Comparison of ENCODE assay signal across 18 cellular contexts in genomic region chr5:74386571-74387334, GRCh38.
DNase-seq lines count a peak whose midpoint lies in the region; ATAC-seq and TF ChIP-seq lines count a peak whose summit lies in the region.
"Had no signal": no experiment of that assay in that cellular context is flagged by ENCODE, and none has a peak within 500 bp of the region (broad histone marks: within the 10 kb centered on the region; RNA-seq: fewer than 3 reads in every experiment).

No MANE protein-coding gene starts in this region.

- POLR2A ChIA-PET in SK-N-SH (lab: Yijun Ruan, JAX) = no interaction called here

- ATAC-seq in GM19351 (IDR thresholded peaks at IDR 0.05; ENCODE audit: unreplicated experiment) (no peak), GM21723 (IDR thresholded peaks at IDR 0.05; ENCODE audit: unreplicated experiment) (no peak)
- ATAC-seq: upper lobe of right lung had no signal

- peak overlapping the region; percentile 52; the same call in 1 of the 2 replicates for H3K27ac Mint-ChIP-seq in HFFc6
- H3K27ac Mint-ChIP-seq: brain; CD4-positive, alpha-beta memory T cell had no signal

- H3F3A ChIP-seq in SK-N-SH (replicated peaks; ENCODE audit: insufficient read depth) (peaks cover 24% of the 10 kb centered on the region), smooth muscle cell (ENCODE audit: low read depth) (peaks cover 17% of the 10 kb centered on the region)

- no peak overlapping the region for H3K4me2 ChIP-seq in SK-N-SH
- no peak overlapping the region for H3K4me2 ChIP-seq in smooth muscle cell

- peak in 1 of 2 experiments; percentile 67; a peak in 2 of 4 replicates for TF ChIP-seq EP300 in SK-N-SH (IDR thresholded peaks at IDR 0.05; ENCODE audit: borderline replicate concordance in 1 of 2, low read depth in 1 of 2, low read length in 1 of 2)

- WGBS in SK-N-SH (ENCODE audit: low lambda C conversion rate) = 41% methylated on average over 4 of the region's 4 CpGs
- WGBS in smooth muscle cell (ENCODE audit: low lambda C conversion rate) = 61% methylated on average over 4 of the region's 4 CpGs

- CTCF ChIA-PET in SK-N-SH (lab: Yijun Ruan, JAX) = no interaction called here

- H3K9me2 ChIP-seq in SK-N-SH = no peaks in the 10 kb centered on the region

- 0 out of 2 replicates have a peak overlapping the region, but pooled peaks have one; percentile 2 for H3K4me3 Mint-ChIP-seq in HFFc6
- H3K4me3 Mint-ChIP-seq: brain; CD4-positive, alpha-beta memory T cell had no signal

- no peaks in the 10 kb centered on the region; the same call in 1 of the 2 replicates for H3K27me3 Mint-ChIP-seq in HFFc6 (ENCODE audit: insufficient read depth)

- H3K9ac ChIP-seq in SK-N-SH (no peak overlapping the region), smooth muscle cell (ENCODE audit: low read depth) (no peak overlapping the region)

- DNase-seq in HFFc6 (peak; percentile 65), SK-N-SH (no peak), fibroblast of the aortic adventitia (ENCODE audit: low read depth) (peak; percentile 37), smooth muscle cell (lab: John Stamatoyannopoulos, UW; ENCODE audit: unreplicated experiment) (no peak), NCI-H1436 (lab: John Stamatoyannopoulos, UW) (no peak), NCI-H446 (lab: John Stamatoyannopoulos, UW) (no peak)
- DNase-seq: activated CD4-positive, alpha-beta T cell treated with anti-CD3 and anti-CD28 coated beads for 1 hour; activated CD8-positive, alpha-beta memory T cell treated with anti-CD3 and anti-CD28 coated beads, Interleukin-2, amount 50 U/mL, for 48 hours; activated naive CD4-positive, alpha-beta T cell; CD4-positive, alpha-beta memory T cell; Kasumi-1; left ventricle myocardium inferior; NCI-H1694; stimulated activated naive CD4-positive, alpha-beta T cell treated with Interleukin-2 at 50 U/mL for 16 hours; upper lobe of right lung had no signal

- H3K36me3 Mint-ChIP-seq in HFFc6 (ENCODE audit: low read depth) = no peaks in the 10 kb centered on the region
- H3K36me3 Mint-ChIP-seq: brain; CD4-positive, alpha-beta memory T cell had no signal

- no peaks in the 10 kb centered on the region for H3K9me3 Mint-ChIP-seq in HFFc6
- H3K9me3 Mint-ChIP-seq: CD4-positive, alpha-beta memory T cell had no signal

- H3K9me3 ChIP-seq in SK-N-SH (no peaks in the 10 kb centered on the region), smooth muscle cell (replicated peaks; ENCODE audit: low read depth) (no peaks in the 10 kb centered on the region)
- H3K9me3 ChIP-seq: left ventricle myocardium inferior, upper lobe of right lung had no signal

- H3K79me2 ChIP-seq in SK-N-SH (ENCODE audit: insufficient read depth) (no peaks in the 10 kb centered on the region), smooth muscle cell (ENCODE audit: low read depth) (no peaks in the 10 kb centered on the region)

- H3K4me3 ChIP-seq in SK-N-SH (ENCODE audit: low read depth in 2 of 2, low read length in 1 of 2) (no peak overlapping the region), fibroblast of the aortic adventitia (ENCODE audit: low read depth, low read length) (no peak overlapping the region), smooth muscle cell (no peak overlapping the region)
- H3K4me3 ChIP-seq: left ventricle myocardium inferior, upper lobe of right lung had no signal

- H3K27me3 ChIP-seq in SK-N-SH (ENCODE audit: insufficient read depth) = no peaks in the 10 kb centered on the region
- no peaks in the 10 kb centered on the region for H3K27me3 ChIP-seq in smooth muscle cell (ENCODE audit: low read depth)
- H3K27me3 ChIP-seq: upper lobe of right lung had no signal

- H3K36me3 ChIP-seq in SK-N-SH (replicated peaks in 1 of 2; ENCODE audit: control insufficient read depth in 1 of 2, insufficient read depth in 2 of 2, low read length in 1 of 2) = no peaks in the 10 kb centered on the region
- H3K36me3 ChIP-seq in smooth muscle cell (ENCODE audit: low read depth) = no peaks in the 10 kb centered on the region
- H3K36me3 ChIP-seq: left ventricle myocardium inferior, upper lobe of right lung had no signal

- H3K27ac ChIP-seq in SK-N-SH (ENCODE audit: low read depth in 2 of 2, low read length in 1 of 2) (peak overlapping the region in 1 of 2 experiments; percentile 53; a peak in 2 of 4 replicates), smooth muscle cell (ENCODE audit: low read depth) (peak overlapping the region; percentile 81)
- H3K27ac ChIP-seq: left ventricle myocardium inferior, upper lobe of right lung had no signal

- H2AFZ ChIP-seq in SK-N-SH (ENCODE audit: low read depth) = no peak overlapping the region
- H2AFZ ChIP-seq in smooth muscle cell (ENCODE audit: low read depth) = no peak overlapping the region

- H4K20me1 ChIP-seq in SK-N-SH (ENCODE audit: insufficient read depth) (no peaks in the 10 kb centered on the region), smooth muscle cell (ENCODE audit: low read depth) (no peaks in the 10 kb centered on the region)

- H3K4me1 Mint-ChIP-seq in HFFc6 (ENCODE audit: low read depth) = peaks cover 66% of the 10 kb centered on the region
- H3K4me1 Mint-ChIP-seq: CD4-positive, alpha-beta memory T cell had no signal

- TF ChIP-seq CTCF in HFFc6 (IDR thresholded peaks at IDR 0.05) = no peak
- no peak for TF ChIP-seq CTCF in SK-N-SH (IDR thresholded peaks at IDR 0.05)
- no peak for TF ChIP-seq CTCF in fibroblast of the aortic adventitia (IDR thresholded peaks at IDR 0.05; ENCODE audit: insufficient read depth, low read length)
- TF ChIP-seq CTCF in smooth muscle cell (IDR thresholded peaks at IDR 0.05; ENCODE audit: borderline replicate concordance, insufficient read depth, poor library complexity, severe bottlenecking) = no peak

- no peak for TF ChIP-seq RAD21 in SK-N-SH (IDR thresholded peaks at IDR 0.05; ENCODE audit: low read length)

- H3K4me1 ChIP-seq in SK-N-SH (ENCODE audit: control insufficient read depth in 1 of 2, insufficient read depth in 2 of 2, low read depth in 1 of 2, low read length in 1 of 2) = peaks cover 30 to 42% of the 10 kb centered on the region in 2 experiments; a peak in 3 of 4 replicates
- H3K4me1 ChIP-seq in smooth muscle cell (ENCODE audit: low read depth) = peaks cover 12% of the 10 kb centered on the region

TF ChIP-seq in SK-N-SH, 30 proteins besides CTCF, POLR2A, EP300 and RAD21 (continues in another document):
- TF ChIP-seq RXRA (IDR thresholded peaks at IDR 0.05; ENCODE audit: borderline replicate concordance, low read depth) = no peak
- peak; percentile 52 for TF ChIP-seq TCF12 (IDR thresholded peaks at IDR 0.05)
- TF ChIP-seq MEF2A (IDR thresholded peaks at IDR 0.05; ENCODE audit: borderline replicate concordance, low read depth) = no peak
- TF ChIP-seq FOSL2 (IDR thresholded peaks at IDR 0.05; ENCODE audit: borderline replicate concordance, low read depth) = peak; percentile 60; the same call in 1 of the 2 replicates
- TF ChIP-seq ZBTB33 (IDR thresholded peaks at IDR 0.05; ENCODE audit: borderline replicate concordance, low read depth) = no peak
- TF ChIP-seq REST (IDR thresholded peaks at IDR 0.05; ENCODE audit: low read depth, low read length) = no peak
- no peak for TF ChIP-seq FOXM1 (IDR thresholded peaks at IDR 0.05; ENCODE audit: low read depth)
- no peak for TF ChIP-seq RCOR1 (IDR thresholded peaks at IDR 0.05; ENCODE audit: low read length)
- TF ChIP-seq SMC3 (IDR thresholded peaks at IDR 0.05; ENCODE audit: low read depth, low read length) = no peak
- TF ChIP-seq USF1 (IDR thresholded peaks at IDR 0.05; ENCODE audit: borderline replicate concordance, low read depth) = no peak
- no peak for TF ChIP-seq GATA2 (CRISPR knock-in tag; IDR thresholded peaks at IDR 0.05)

Comparison
In these comparisons a context has a peak if more than half of its experiments do, and no peak if none do; other contexts are left out.
1. DNase-seq: peak in HFFc6 (single experiment) and fibroblast of the aortic adventitia (single experiment); none in SK-N-SH (single experiment), smooth muscle cell (single experiment), NCI-H1436 (single experiment) and NCI-H446 (0 of 2).